Comparison of ENCODE assay signal across 23 cellular contexts in genomic region chr5:144121577-144121976, GRCh38. TPM values are rescaled to one million over a fixed set of nuclear protein-coding genes. Genes with fewer than 3 reads are reported as not detected.
DNase-seq lines count a peak whose midpoint lies in the region; ATAC-seq, FAIRE-seq and TF ChIP-seq lines count a peak whose summit lies in the region.
"Had no signal": no experiment of that assay in that cellular context is flagged by ENCODE, and none has a peak within 500 bp of the region (broad histone marks: within the 10 kb centered on the region; RNA-seq: fewer than 3 reads in every experiment).

No MANE protein-coding gene starts in this region.

- no peak overlapping the region for H3K4me3 Mint-ChIP-seq in CD4-positive, alpha-beta memory T cell
- H3K4me3 Mint-ChIP-seq: CD4-positive, CD25-positive, alpha-beta regulatory T cell had no signal

- H3K27me3 Mint-ChIP-seq in CD4-positive, alpha-beta memory T cell: no peaks in the 10 kb centered on the region

- no peak overlapping the region for H3K27ac ChIP-seq in CD4-positive, alpha-beta memory T cell (ENCODE audit: low read depth, low read length)
- H3K27ac ChIP-seq: SJCRH30 had no signal

- H3K4me1 ChIP-seq in CD4-positive, alpha-beta memory T cell (ENCODE audit: insufficient read depth, low read length): no peaks in the 10 kb centered on the region
- H3K4me1 ChIP-seq: SJCRH30 had no signal

- POLR2A ChIA-PET in CD4-positive, alpha-beta memory T cell (lab: Charles Lee; ENCODE audit: partially characterized antibody): no interaction called here

- H3K27me3 ChIP-seq in bronchial epithelial cell (ENCODE audit: control insufficient read depth, insufficient read depth, low read length): no peaks in the 10 kb centered on the region
- H3K27me3 ChIP-seq in CD4-positive, alpha-beta memory T cell (ENCODE audit: insufficient read depth, low read length): no peaks in the 10 kb centered on the region
- H3K27me3 ChIP-seq: SJCRH30 had no signal

- TF ChIP-seq CTCF in bronchial epithelial cell (IDR thresholded peaks at IDR 0.05; ENCODE audit: insufficient read depth, low read length, severe bottlenecking) (no peak), fibroblast of the aortic adventitia (IDR thresholded peaks at IDR 0.05; ENCODE audit: insufficient read depth, low read length) (no peak)

- no peaks in the 10 kb centered on the region for H3K4me1 Mint-ChIP-seq in CD4-positive, alpha-beta memory T cell
- H3K4me1 Mint-ChIP-seq: CD4-positive, CD25-positive, alpha-beta regulatory T cell had no signal

- no peak for FAIRE-seq in bronchial epithelial cell (lab: Jason Lieb, UNC)
- FAIRE-seq: A204.1, GM12891, RCC 7860 had no signal

- no peaks in the 10 kb centered on the region for H3K36me3 Mint-ChIP-seq in CD4-positive, alpha-beta memory T cell
- H3K36me3 Mint-ChIP-seq: CD4-positive, CD25-positive, alpha-beta regulatory T cell had no signal

- H3K9me3 Mint-ChIP-seq in CD4-positive, alpha-beta memory T cell: peaks cover 0 to 3% (median 0%) of the 10 kb centered on the region in 8 donors
- H3K9me3 Mint-ChIP-seq: CD4-positive, CD25-positive, alpha-beta regulatory T cell had no signal

- ATAC-seq in GM19351 (IDR thresholded peaks at IDR 0.05; ENCODE audit: unreplicated experiment): no peak
- ATAC-seq: HCT116 had no signal

- peak; percentile 21 for DNase-seq in EH (ENCODE audit: low read depth)
- peak; percentile 22 for DNase-seq in bronchial epithelial cell (ENCODE audit: low read depth)
- DNase-seq in fibroblast of the aortic adventitia (ENCODE audit: low read depth): peak; percentile 74
- DNase-seq in stromal cell of bone marrow (ENCODE audit: low read depth): peak; percentile 31
- no peak for DNase-seq in CD4-positive, alpha-beta memory T cell
- DNase-seq in anterior cingulate cortex (lab: John Stamatoyannopoulos, UW): no peak
- DNase-seq: CD4-positive, CD25-positive, alpha-beta regulatory T cell; COR-L47; DMS79; GOT3; KG1; NCI-H1092 treated with DMSO at 0.1 percent for 48 hours; NCI-H1436 treated with DMSO at 0.1 percent for 48 hours; NCI-H2029 treated with DMSO at 0.1 percent for 48 hours; NCI-H524 treated with DMSO at 0.1 percent for 48 hours; OCI-M1; SJCRH30 had no signal

- no peak overlapping the region for H3K27ac Mint-ChIP-seq in CD4-positive, alpha-beta memory T cell
- H3K27ac Mint-ChIP-seq: CD4-positive, CD25-positive, alpha-beta regulatory T cell had no signal

- no peaks in the 10 kb centered on the region for H3K36me3 ChIP-seq in bronchial epithelial cell (ENCODE audit: control insufficient read depth, insufficient read depth, low read length)
- no peaks in the 10 kb centered on the region for H3K36me3 ChIP-seq in CD4-positive, alpha-beta memory T cell (ENCODE audit: insufficient read depth, low read length)
- H3K36me3 ChIP-seq: SJCRH30 had no signal

- H3K9me3 ChIP-seq in CD4-positive, alpha-beta memory T cell (ENCODE audit: control insufficient read depth in 1 of 2, low read length in 2 of 2): no peaks in the 10 kb centered on the region
- H3K9me3 ChIP-seq: SJCRH30 had no signal

- H3K4me3 ChIP-seq in bronchial epithelial cell (ENCODE audit: low read depth, low read length): no peak overlapping the region
- H3K4me3 ChIP-seq in fibroblast of the aortic adventitia (ENCODE audit: low read depth, low read length): no peak overlapping the region
- H3K4me3 ChIP-seq in CD4-positive, alpha-beta memory T cell (ENCODE audit: low read length in 2 of 2): no peak overlapping the region
- H3K4me3 ChIP-seq: SJCRH30 had no signal

- intact Hi-C loops in CD4-positive, alpha-beta memory T cell (cut with micrococcal nuclease): no loop called here

- CTCF ChIA-PET in CD4-positive, alpha-beta memory T cell (lab: Charles Lee; ENCODE audit: partially characterized antibody): interaction anchor here (1.2 to 1.4 kb wide), 2 partner anchors 83 to 1373 kb away, joined by 3 to 4 read pairs; no protein-coding TSS in a partner anchor

RNA-seq across cellular contexts. Expression of gene YIPF5, which starts 48.9 kb away (rescaled TPM):
- total RNA-seq in bronchial epithelial cell (65.8 and 104 TPM in 2 replicates), fibroblast of the aortic adventitia (ENCODE audit: low replicate concordance) (83.9 and 125 TPM in 2 replicates)
- total RNA-seq in CD4-positive, alpha-beta memory T cell: 10 to 100 TPM; 50.5 to 56.3 TPM
- polyA plus RNA-seq in CD4-positive, alpha-beta memory T cell: 10 to 100 TPM; 68.4 to 70.8 TPM

RNA-seq across cellular contexts. Expression of gene KCTD16, which starts 49.1 kb away (rescaled TPM):
- total RNA-seq in bronchial epithelial cell (under 0.01 and 0.13 TPM in 2 replicates), fibroblast of the aortic adventitia (ENCODE audit: low replicate concordance) (7.4 and 12.6 TPM in 2 replicates)
- total RNA-seq in CD4-positive, alpha-beta memory T cell: under 1 TPM; 0.14 to 0.20 TPM
- under 1 TPM in 1 of 2 donors, not detected in 1; 0.03 TPM for polyA plus RNA-seq in CD4-positive, alpha-beta memory T cell
- total RNA-seq: CD4-positive, CD25-positive, alpha-beta regulatory T cell; HT1080 had no signal

Comparison
In these comparisons a context has a peak if more than half of its experiments do, and no peak if none do; other contexts are left out.
1. DNase-seq: peak in EH (single experiment), bronchial epithelial cell (single experiment), fibroblast of the aortic adventitia (single experiment) and stromal cell of bone marrow (single experiment); none in CD4-positive, alpha-beta memory T cell (0 of 5) and anterior cingulate cortex (0 of 58).